In genomic region chr4:123600426-123600825, GRCh38 we compare ENCODE assay signal across 8 cellular contexts.
DNase-seq lines count a peak whose midpoint lies in the region; ATAC-seq and TF ChIP-seq lines count a peak whose summit lies in the region.

No MANE protein-coding gene starts in this region.

- H3K27ac Mint-ChIP-seq in Calu3 (ENCODE audit: unreplicated experiment) (peak overlapping the region; percentile 81), neural crest cell (ENCODE audit: unreplicated experiment) (peak overlapping the region; percentile 73)

- intact Hi-C loops in Calu3 (cut with micrococcal nuclease; ENCODE audit: unreplicated experiment), result loop anchor here (1.0 to 5.0 kb wide), 3 partner anchors 12 to 53 kb away; no protein-coding TSS in a partner anchor

- no TSS peak for BruUV-seq in Calu3 (replicated peaks; lab: Mats Ljungman, UMichigan)

- no peaks in the 10 kb centered on the region for H3F3A ChIP-seq in MM.1S (ENCODE audit: insufficient read depth, low read length)

- H3K36me3 ChIP-seq in MM.1S (replicated peaks; ENCODE audit: insufficient read depth, low read length), result no peaks in the 10 kb centered on the region

- H4K20me1 ChIP-seq in MM.1S (ENCODE audit: insufficient read depth, low read length), result no peaks in the 10 kb centered on the region

- H3K4me2 ChIP-seq in MM.1S (ENCODE audit: low read depth, low read length), result peak overlapping the region; percentile 8; the same call in 1 of the 2 replicates

- no peaks in the 10 kb centered on the region for H3K79me2 ChIP-seq in MM.1S (ENCODE audit: low read length)

- H3K27ac ChIP-seq in MM.1S (ENCODE audit: low read length), result no peak overlapping the region

- no peaks in the 10 kb centered on the region for H3K27me3 Mint-ChIP-seq in Calu3 (ENCODE audit: unreplicated experiment)
- H3K27me3 Mint-ChIP-seq in neural crest cell (ENCODE audit: low read depth), result no peaks in the 10 kb centered on the region

- no peaks in the 10 kb centered on the region for H3K9me3 ChIP-seq in MM.1S (replicated peaks; ENCODE audit: insufficient read depth, low read length)

- H3K27me3 ChIP-seq in MM.1S (replicated peaks; ENCODE audit: insufficient read depth, low read length), result no peaks in the 10 kb centered on the region

- CTCF ChIA-PET in Calu3 (lab: Charles Lee), result interaction anchor here (1.0 to 1.3 kb wide), 2 partner anchors 12 to 112 kb away, joined by 3 to 7 read pairs; no protein-coding TSS in a partner anchor

- TF ChIP-seq CTCF in Calu3 (IDR thresholded peaks at IDR 0.05; ENCODE audit: unreplicated experiment), result no peak
- TF ChIP-seq CTCF in MM.1S (IDR thresholded peaks at IDR 0.05; ENCODE audit: low read length), result no peak
- TF ChIP-seq CTCF in neural crest cell (conservative IDR thresholded peaks at IDR 0.05), result no peak
- TF ChIP-seq CTCF in omental fat pad (IDR thresholded peaks at IDR 0.05), result no peak

- DNase-seq in Calu3, result no peak
- no peak for DNase-seq in MM.1S
- DNase-seq in dermis blood vessel endothelial cell, result peak; percentile 46
- DNase-seq in neural crest cell (ENCODE audit: low read depth, low spot score), result no peak
- DNase-seq in omental fat pad (ENCODE audit: low spot score), result no peak
- DNase-seq in DMS153 (lab: John Stamatoyannopoulos, UW), result no peak

- H3K36me3 Mint-ChIP-seq in Calu3 (ENCODE audit: insufficient read depth, unreplicated experiment) (peaks cover 9% of the 10 kb centered on the region), neural crest cell (ENCODE audit: low read depth) (peaks cover 3% of the 10 kb centered on the region)

- H3K9ac ChIP-seq in MM.1S (ENCODE audit: low read length), result no peak overlapping the region

- H3K9me2 ChIP-seq in MM.1S (replicated peaks; ENCODE audit: insufficient read depth, low read length), result no peaks in the 10 kb centered on the region

- ATAC-seq in omental fat pad (ENCODE audit: low FRiP score) (no peak), esophagus mucosa (no peak), HG03457 (IDR thresholded peaks at IDR 0.05; ENCODE audit: unreplicated experiment) (no peak)

- H3K9me3 Mint-ChIP-seq in Calu3 (ENCODE audit: low read depth, unreplicated experiment), result no peaks in the 10 kb centered on the region
- H3K9me3 Mint-ChIP-seq in neural crest cell, result peaks cover 5% of the 10 kb centered on the region

- no peak overlapping the region for H2AFZ ChIP-seq in MM.1S (ENCODE audit: low read length)

- H3K4me1 Mint-ChIP-seq in Calu3 (ENCODE audit: low read depth, unreplicated experiment) (peaks cover 50% of the 10 kb centered on the region), neural crest cell (peaks cover 35% of the 10 kb centered on the region)

- no peak overlapping the region for H3K4me3 ChIP-seq in MM.1S (ENCODE audit: low read length)

- H3K4me3 Mint-ChIP-seq in Calu3 (ENCODE audit: low read depth, unreplicated experiment), result no peak overlapping the region
- peak overlapping the region; percentile 4 for H3K4me3 Mint-ChIP-seq in neural crest cell

- H3K4me1 ChIP-seq in MM.1S (ENCODE audit: low read length), result peaks cover 15% of the 10 kb centered on the region; the same call in 1 of the 2 replicates
